8 cellular contexts compared by ENCODE assay signal in the genomic region with DNA sequence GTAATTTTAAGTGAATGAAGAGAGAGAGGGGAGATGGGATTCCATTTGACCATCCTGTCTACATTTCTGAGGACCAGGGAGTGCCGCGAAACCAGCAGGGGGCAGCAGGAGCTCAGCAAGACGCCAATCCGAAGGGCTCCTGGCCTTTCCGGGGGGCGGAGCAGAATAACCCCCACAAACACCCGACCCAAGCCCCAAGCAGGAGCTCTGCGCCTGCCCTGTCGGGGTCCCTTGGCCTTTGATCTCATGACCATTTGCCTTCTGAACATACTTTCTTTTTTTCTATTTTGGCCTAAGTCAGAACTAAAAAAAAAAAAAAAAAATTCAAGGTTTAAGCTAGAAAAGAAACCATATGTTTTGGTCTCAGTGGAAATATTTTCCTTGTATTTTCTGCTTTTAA.
A peak's percentile ranks its signal among the peaks of the same experiment; 100 is the strongest.
DNase-seq lines count a peak whose midpoint lies in the region; ATAC-seq lines count a peak whose summit lies in the region.

No MANE protein-coding gene starts in this region.

- no peak overlapping the region for H3K27ac ChIP-seq in caudate nucleus (ENCODE audit: low read depth, low read length)

- peak; percentile 2 to 49 for DNase-seq in NCI-H524 (lab: John Stamatoyannopoulos, UW)
- DNase-seq in NCI-H524 treated with DMSO at 0.1 percent for 48 hours (lab: John Stamatoyannopoulos, UW) = no peak
- peak; percentile 73 for DNase-seq in NCI-H2196 (lab: John Stamatoyannopoulos, UW; ENCODE audit: unreplicated experiment)
- DNase-seq in activated CD4-positive, alpha-beta T cell treated with anti-CD3 and anti-CD28 coated beads for 1 hour = peak; percentile 75
- peak in 51 of 61 donors; percentile 2 to 80 (median 50) for DNase-seq in caudate nucleus (lab: John Stamatoyannopoulos, UW)
- DNase-seq in left kidney (ENCODE audit: low read depth, low spot score) = peak; percentile 83
- peak; percentile 81 to 82 for DNase-seq in stimulated activated CD4-positive, alpha-beta T cell treated with anti-CD3 and anti-CD28 coated beads, Interleukin-2, amount 100 ng/mL, for 48 hours

- no peak for ATAC-seq in HG02970 (IDR thresholded peaks at IDR 0.05; ENCODE audit: low FRiP score, unreplicated experiment)
